In the genomic region with DNA sequence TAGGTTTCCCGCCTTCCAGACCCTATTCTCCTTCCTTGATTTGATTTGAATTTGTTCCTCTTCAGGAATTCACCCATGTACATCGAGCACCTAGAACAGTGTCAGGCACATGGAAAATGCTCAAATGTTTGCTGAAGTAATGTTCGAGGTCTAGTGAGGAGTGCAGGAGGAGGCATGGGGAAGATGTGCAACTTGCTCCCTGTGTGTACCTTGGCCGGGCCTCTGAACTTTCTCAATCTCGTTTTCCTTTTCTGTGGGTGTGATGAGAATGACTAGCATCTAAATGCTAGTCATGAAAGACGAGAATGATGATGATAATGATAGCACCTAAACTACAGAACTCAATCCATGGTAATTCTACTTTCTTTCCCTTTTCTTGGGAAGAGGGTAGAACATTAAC, we compare ENCODE assay signal across 25 cellular contexts.
"Had no signal": no experiment of that assay in that cellular context is flagged by ENCODE, and none has a peak within 500 bp of the region (broad histone marks: within the 10 kb centered on the region; RNA-seq: fewer than 3 reads in every experiment).

No MANE protein-coding gene starts in this region.

- H3K27ac ChIP-seq: breast epithelium, parathyroid adenoma, tibial artery, WERI-Rb-1 had no signal

- FAIRE-seq: colon, endothelial cell of umbilical vein, frontal cortex, TTC549 had no signal

- H3K4me1 ChIP-seq: breast epithelium, parathyroid adenoma had no signal

- H3K9me3 ChIP-seq: breast epithelium, tibial artery had no signal

- ATAC-seq: effector memory CD8-positive, alpha-beta T cell; esophagus mucosa; right cardiac atrium had no signal

- H3K4me3 ChIP-seq: breast epithelium, tibial artery had no signal

- H3K36me3 ChIP-seq: breast epithelium, tibial artery, WERI-Rb-1 had no signal

- H3K27me3 ChIP-seq: breast epithelium, tibial artery had no signal

- DNase-seq: activated CD4-positive, alpha-beta T cell treated with anti-CD3 and anti-CD28 coated beads, Interleukin-2, amount 50 U/mL, for 48 hours; activated CD4-positive, CD25-positive, alpha-beta regulatory T cell treated with anti-CD3 and anti-CD28 coated beads, Interleukin-2, amount 50 U/mL, for 72 hours; activated gamma-delta T cell treated with Interleukin-2 at 50 U/mL for 16 hours; amniotic stem cell; effector memory CD8-positive, alpha-beta T cell; head of caudate nucleus; hypothalamus; left ventricle myocardium superior; mammary epithelial cell; midbrain; nephron progenitor cell; nucleus accumbens; right cardiac atrium; stimulated activated naive CD4-positive, alpha-beta T cell; substantia nigra; T-helper 1 cell; tibial artery; WERI-Rb-1 had no signal

- H3K9ac ChIP-seq: parathyroid adenoma had no signal
